ENCODE assay signal across 15 cellular contexts in genomic region chr1:45619149-45619921, GRCh38. TPM values are rescaled to one million over a fixed set of nuclear protein-coding genes. Genes with fewer than 3 reads are reported as not detected.
A peak's percentile ranks its signal among the peaks of the same experiment; 100 is the strongest.
DNase-seq lines count a peak whose midpoint lies in the region; ATAC-seq, FAIRE-seq and TF ChIP-seq lines count a peak whose summit lies in the region.
"Had no signal": no experiment of that assay in that cellular context is flagged by ENCODE, and none has a peak within 500 bp of the region (broad histone marks: within the 10 kb centered on the region; RNA-seq: fewer than 3 reads in every experiment).

No MANE protein-coding gene starts in this region.

- H3K27me3 Mint-ChIP-seq in WTC11 (ENCODE audit: low read depth) = no peaks in the 10 kb centered on the region

- H3K36me3 ChIP-seq in right atrium auricular region (peaks cover 37% of the 10 kb centered on the region), HepG2 (replicated peaks in 1 of 2; ENCODE audit: control insufficient read depth in 1 of 2, insufficient read depth in 2 of 2, low read length in 2 of 2) (peaks cover 20 to 41% of the 10 kb centered on the region in 2 experiments), vagina (peaks cover 0 to 35% of the 10 kb centered on the region in 2 donors)

- peak overlapping the region; percentile 84 for H3K27ac Mint-ChIP-seq in WTC11

- no peaks in the 10 kb centered on the region; the same call in 1 of the 2 replicates for H4K20me1 ChIP-seq in HepG2 (ENCODE audit: insufficient read depth, low read length)

- H3K4me3 ChIP-seq in right atrium auricular region (no peak overlapping the region), HepG2 (replicated peaks in 1 of 3; ENCODE audit: insufficient read depth in 1 of 3, low read depth in 2 of 3, low read length in 3 of 3) (no peak overlapping the region), vagina (no peak overlapping the region)
- H3K4me3 ChIP-seq: hepatocyte, mucosa of descending colon had no signal

- POLR2A ChIA-PET in WTC11 (lab: Charles Lee) = interaction anchor here (0.5 kb wide), 1 partner anchor 226 kb away, joined by 3 read pairs; no protein-coding TSS in a partner anchor
- POLR2A ChIA-PET in HepG2 (lab: Yijun Ruan, JAX) = no interaction called here

- intact Hi-C loops in cardiac septum (cut with DNase I) = no loop called here
- intact Hi-C loops in HepG2 (cut with micrococcal nuclease; ENCODE audit: unreplicated experiment) = no loop called here
- intact Hi-C loops in vagina (cut with DNase I) = no loop called here

- in situ Hi-C loops in HepG2 (cut with HindIII; ENCODE audit: extremely low pct_ligation_motif_present, low pct_unique_long_range_greater_than_20kb) = no loop called here

- no peak for TF ChIP-seq RAD21 in HepG2 (CRISPR knock-in tag; IDR thresholded peaks at IDR 0.05)

- peak; percentile 9 for ATAC-seq in WTC11
- peak; percentile 12 for ATAC-seq in HepG2
- no peak for ATAC-seq in GM18519 (IDR thresholded peaks at IDR 0.05; ENCODE audit: low FRiP score, unreplicated experiment)
- no peak for ATAC-seq in GM19395 (IDR thresholded peaks at IDR 0.05; ENCODE audit: unreplicated experiment)
- ATAC-seq in GM18861 (IDR thresholded peaks at IDR 0.05; ENCODE audit: unreplicated experiment) = no peak
- ATAC-seq: mucosa of descending colon had no signal

- no peak for FAIRE-seq in HepG2 (lab: Jason Lieb, UNC)

- H3K36me3 Mint-ChIP-seq in WTC11 = peaks cover 46% of the 10 kb centered on the region

- no peaks in the 10 kb centered on the region for H3K79me2 ChIP-seq in HepG2 (ENCODE audit: insufficient read depth, low read length)
- H3K79me2 ChIP-seq: hepatocyte had no signal

- H3K4me1 ChIP-seq in right atrium auricular region (peaks cover 0 to 31% of the 10 kb centered on the region in 2 donors), HepG2 (ENCODE audit: insufficient read depth, low read length) (peaks cover 11% of the 10 kb centered on the region), vagina (peaks cover 32% of the 10 kb centered on the region)
- H3K4me1 ChIP-seq: Caco-2 had no signal

- no peak overlapping the region for H2AFZ ChIP-seq in HepG2 (ENCODE audit: low read length)
- H2AFZ ChIP-seq: hepatocyte had no signal

- TF ChIP-seq CTCF in right atrium auricular region (IDR thresholded peaks at IDR 0.05) (no peak), WTC11 (IDR thresholded peaks at IDR 0.05) (no peak), HepG2 (CRISPR knock-in tag; IDR thresholded peaks at IDR 0.05) (peak; percentile 32), vagina (IDR thresholded peaks at IDR 0.05) (no peak)

- H3K9me3 ChIP-seq in right atrium auricular region (no peaks in the 10 kb centered on the region), HepG2 (ENCODE audit: low read length) (no peaks in the 10 kb centered on the region), vagina (no peaks in the 10 kb centered on the region)
- H3K9me3 ChIP-seq: Caco-2, mucosa of descending colon had no signal

- no peak overlapping the region for H3K4me3 Mint-ChIP-seq in WTC11

- H3K27ac ChIP-seq in right atrium auricular region (peak overlapping the region; percentile 31 to 35), HepG2 (ENCODE audit: extremely low read length, insufficient read depth, low read length) (no peak overlapping the region), vagina (peak overlapping the region; percentile 21)
- H3K27ac ChIP-seq: hepatocyte had no signal

- DNase-seq in right atrium auricular region (ENCODE audit: low spot score) = no peak
- DNase-seq in cardiac septum (ENCODE audit: low spot score) = no peak
- no peak for DNase-seq in WTC11 (ENCODE audit: low spot score)
- no peak for DNase-seq in HepG2 (ENCODE audit: low spot score)
- DNase-seq in vagina (ENCODE audit: extremely low spot score in 2 of 2) = no peak
- DNase-seq: activated CD4-positive, alpha-beta T cell treated with anti-CD3 and anti-CD28 coated beads, Interleukin-2, amount 50 U/mL, for 1 hour; aorta; Caco-2; MM.1S; mucosa of descending colon; NCI-H69 had no signal

- peaks cover 4% of the 10 kb centered on the region; the same call in 1 of the 2 replicates for H3K4me1 Mint-ChIP-seq in WTC11

- TF ChIP-seq EP300 in HepG2 (IDR thresholded peaks at IDR 0.05; ENCODE audit: low read depth in 2 of 2, low read length in 2 of 2) = no peak
- no peak for TF ChIP-seq EP300 in HepG2 (CRISPR knock-in tag; IDR thresholded peaks at IDR 0.05; ENCODE audit: borderline replicate concordance)

- H3K4me2 ChIP-seq in HepG2 (ENCODE audit: low read depth, low read length) = no peak overlapping the region
- H3K4me2 ChIP-seq: hepatocyte had no signal

- H3K9me3 Mint-ChIP-seq in WTC11 = no peaks in the 10 kb centered on the region

- no TSS peak for BruUV-seq in HepG2 (replicated peaks; lab: Mats Ljungman, UMichigan)

- 0 out of 4 replicates have a peak, but pooled peaks of 1 of the 2 experiments have one; percentile 24 for TF ChIP-seq POLR2A in HepG2 (IDR thresholded peaks at IDR 0.05; ENCODE audit: insufficient read depth in 1 of 2, low read depth in 2 of 2, low read length in 2 of 2)
- no peak for TF ChIP-seq POLR2A in vagina (IDR thresholded peaks at IDR 0.05)

- 82% methylated on average over 7 of the region's 8 CpGs for WGBS in HepG2 (ENCODE audit: low lambda C conversion rate)

- no peaks in the 10 kb centered on the region for H3K27me3 ChIP-seq in right atrium auricular region
- no peaks in the 10 kb centered on the region for H3K27me3 ChIP-seq in HepG2 (ENCODE audit: control insufficient read depth in 1 of 2, insufficient read depth in 2 of 2, low read length in 2 of 2)
- H3K27me3 ChIP-seq in vagina = no peaks in the 10 kb centered on the region
- H3K27me3 ChIP-seq: hepatocyte had no signal

- no peak overlapping the region for H3K9ac ChIP-seq in HepG2 (ENCODE audit: insufficient read depth, low read depth, low read length)

- CTCF ChIA-PET in WTC11 (lab: Charles Lee) = no interaction called here
- CTCF ChIA-PET in HepG2 (lab: Yijun Ruan, JAX; ENCODE audit: low intra/inter-chr PET ratio, low total read pairs) = no interaction called here

TF ChIP-seq in HepG2, 621 proteins besides CTCF, POLR2A, EP300 and RAD21 (continues in another document):
- TF ChIP-seq AGO2 (optimal IDR thresholded peaks at IDR 0.05; ENCODE audit: low read depth, low read length) (peak; percentile 35), NPAS2 (CRISPR knock-in tag; IDR thresholded peaks at IDR 0.05; ENCODE audit: borderline replicate concordance) (no peak), STAG1 (CRISPR knock-in tag; IDR thresholded peaks at IDR 0.05) (0 out of 2 replicates have a peak, but pooled peaks have one; percentile 8)

RNA-seq across cellular contexts. Expression of gene CCDC17, which starts 4.5 kb away (rescaled TPM):
- total RNA-seq in right atrium auricular region = under 1 TPM; 0.39 to 0.52 TPM
- 1.2 TPM for total RNA-seq in cardiac septum
- total RNA-seq in WTC11 (2021) = 2.1 to 3.5 TPM (median 2.4 TPM) in 3 replicates
- 0.24 and 1.5 TPM in 2 replicates for total RNA-seq in HepG2 (2016; rRNA removed; fragmentation: Illumina TruSeq; extraction: Trizol)
- total RNA-seq in HepG2 (2016; cell fraction: cytosol; rRNA removed; fragmentation: Illumina TruSeq; extraction: Trizol; ENCODE audit: low read depth) = 0.26 and 0.30 TPM in 2 replicates
- total RNA-seq in HepG2 (2016; cell fraction: insoluble cytoplasmic fraction; rRNA removed; fragmentation: Illumina TruSeq; extraction: Trizol) = 0.18 and 1.4 TPM in 2 replicates
- total RNA-seq in HepG2 (2016; cell fraction: membrane; rRNA removed; fragmentation: Illumina TruSeq; extraction: Trizol) = 0.37 and 0.41 TPM in 2 replicates
- total RNA-seq in HepG2 (2016; cell fraction: nucleus; rRNA removed; fragmentation: Illumina TruSeq; extraction: Trizol) = 1.7 and 2.5 TPM in 2 replicates
- polyA plus RNA-seq in HepG2 (2011; rRNA removed) = 3.2 and 3.3 TPM in 2 replicates
- polyA plus RNA-seq in HepG2 (2011; cell fraction: cytosol; rRNA removed) = 0.64 and 0.82 TPM in 2 replicates
- polyA plus RNA-seq in HepG2 (2011; cell fraction: nucleus; rRNA removed) = 23.6 and 26.7 TPM in 2 replicates
- polyA plus RNA-seq in HepG2 (2012) = 2.9 and 3.4 TPM in 2 replicates
- 0.18 and 0.35 TPM in 2 replicates for polyA plus RNA-seq in HepG2 (2016; cell fraction: cytosol; fragmentation: Illumina TruSeq; extraction: Trizol; ENCODE audit: low read depth)
- 0.20 TPM in 1 of 2 replicates, not detected in the other for polyA plus RNA-seq in HepG2 (2016; cell fraction: insoluble cytoplasmic fraction; fragmentation: Illumina TruSeq; extraction: Trizol; ENCODE audit: low read depth)
- polyA plus RNA-seq in HepG2 (2016; cell fraction: membrane; fragmentation: Illumina TruSeq; extraction: Trizol; ENCODE audit: low read depth) = 0.13 and 0.33 TPM in 2 replicates
- 4.6 and 5.9 TPM in 2 replicates for polyA plus RNA-seq in HepG2 (2016; cell fraction: nucleus; fragmentation: Illumina TruSeq; extraction: Trizol; ENCODE audit: insufficient read depth, low read depth)
- polyA minus RNA-seq in HepG2 (2011; rRNA and poly(A)+ RNA removed; ENCODE audit: low replicate concordance) = 4.0 and 9.6 TPM in 2 replicates
- polyA minus RNA-seq in HepG2 (2011; cell fraction: cytosol; rRNA and poly(A)+ RNA removed) = 0.62 TPM in 1 of 2 replicates, not detected in the other
- 10.6 and 12.4 TPM in 2 replicates for polyA minus RNA-seq in HepG2 (2011; cell fraction: nucleus; rRNA and poly(A)+ RNA removed)
- total RNA-seq in vagina = 1.5 TPM

RNA-seq across cellular contexts. Expression of gene NASP, which starts 35.5 kb away (rescaled TPM):
- total RNA-seq in right atrium auricular region = 10 to 100 TPM; 30.6 to 32.3 TPM
- 30.1 TPM for total RNA-seq in cardiac septum
- 488 to 535 TPM (median 489 TPM) in 3 replicates for total RNA-seq in WTC11 (2021)
- total RNA-seq in HepG2 (2016; rRNA removed; fragmentation: Illumina TruSeq; extraction: Trizol) = 256 and 359 TPM in 2 replicates
- total RNA-seq in HepG2 (2016; cell fraction: cytosol; rRNA removed; fragmentation: Illumina TruSeq; extraction: Trizol; ENCODE audit: low read depth) = 56.5 and 57.9 TPM in 2 replicates
- 274 and 345 TPM in 2 replicates for total RNA-seq in HepG2 (2016; cell fraction: insoluble cytoplasmic fraction; rRNA removed; fragmentation: Illumina TruSeq; extraction: Trizol)
- 59.8 and 65.7 TPM in 2 replicates for total RNA-seq in HepG2 (2016; cell fraction: membrane; rRNA removed; fragmentation: Illumina TruSeq; extraction: Trizol)
- 169 and 186 TPM in 2 replicates for total RNA-seq in HepG2 (2016; cell fraction: nucleus; rRNA removed; fragmentation: Illumina TruSeq; extraction: Trizol)
- 105 and 132 TPM in 2 replicates for polyA plus RNA-seq in HepG2 (2011; rRNA removed)
- polyA plus RNA-seq in HepG2 (2011; cell fraction: cytosol; rRNA removed) = 78.7 and 83.2 TPM in 2 replicates
- 94.3 and 131 TPM in 2 replicates for polyA plus RNA-seq in HepG2 (2011; cell fraction: nucleus; rRNA removed)
- polyA plus RNA-seq in HepG2 (2012) = 102 and 153 TPM in 2 replicates
- polyA plus RNA-seq in HepG2 (2016; cell fraction: cytosol; fragmentation: Illumina TruSeq; extraction: Trizol; ENCODE audit: low read depth) = 22.1 and 22.6 TPM in 2 replicates
- 462 and 490 TPM in 2 replicates for polyA plus RNA-seq in HepG2 (2016; cell fraction: insoluble cytoplasmic fraction; fragmentation: Illumina TruSeq; extraction: Trizol; ENCODE audit: low read depth)
- 35.8 and 36.2 TPM in 2 replicates for polyA plus RNA-seq in HepG2 (2016; cell fraction: membrane; fragmentation: Illumina TruSeq; extraction: Trizol; ENCODE audit: low read depth)
- polyA plus RNA-seq in HepG2 (2016; cell fraction: nucleus; fragmentation: Illumina TruSeq; extraction: Trizol; ENCODE audit: insufficient read depth, low read depth) = 327 and 350 TPM in 2 replicates
- 96.7 and 116 TPM in 2 replicates for polyA minus RNA-seq in HepG2 (2011; rRNA and poly(A)+ RNA removed; ENCODE audit: low replicate concordance)
- polyA minus RNA-seq in HepG2 (2011; cell fraction: cytosol; rRNA and poly(A)+ RNA removed) = 68.0 and 69.6 TPM in 2 replicates
- 86.8 and 102 TPM in 2 replicates for polyA minus RNA-seq in HepG2 (2011; cell fraction: nucleus; rRNA and poly(A)+ RNA removed)
- 57.9 TPM for total RNA-seq in vagina

Comparison
In these comparisons a context has a peak if more than half of its experiments do, and no peak if none do; other contexts are left out.
1. ATAC-seq: peak in WTC11 (single experiment) and HepG2 (single experiment); none in GM18519 (single experiment), GM19395 (single experiment) and GM18861 (single experiment).